In the genomic region with DNA sequence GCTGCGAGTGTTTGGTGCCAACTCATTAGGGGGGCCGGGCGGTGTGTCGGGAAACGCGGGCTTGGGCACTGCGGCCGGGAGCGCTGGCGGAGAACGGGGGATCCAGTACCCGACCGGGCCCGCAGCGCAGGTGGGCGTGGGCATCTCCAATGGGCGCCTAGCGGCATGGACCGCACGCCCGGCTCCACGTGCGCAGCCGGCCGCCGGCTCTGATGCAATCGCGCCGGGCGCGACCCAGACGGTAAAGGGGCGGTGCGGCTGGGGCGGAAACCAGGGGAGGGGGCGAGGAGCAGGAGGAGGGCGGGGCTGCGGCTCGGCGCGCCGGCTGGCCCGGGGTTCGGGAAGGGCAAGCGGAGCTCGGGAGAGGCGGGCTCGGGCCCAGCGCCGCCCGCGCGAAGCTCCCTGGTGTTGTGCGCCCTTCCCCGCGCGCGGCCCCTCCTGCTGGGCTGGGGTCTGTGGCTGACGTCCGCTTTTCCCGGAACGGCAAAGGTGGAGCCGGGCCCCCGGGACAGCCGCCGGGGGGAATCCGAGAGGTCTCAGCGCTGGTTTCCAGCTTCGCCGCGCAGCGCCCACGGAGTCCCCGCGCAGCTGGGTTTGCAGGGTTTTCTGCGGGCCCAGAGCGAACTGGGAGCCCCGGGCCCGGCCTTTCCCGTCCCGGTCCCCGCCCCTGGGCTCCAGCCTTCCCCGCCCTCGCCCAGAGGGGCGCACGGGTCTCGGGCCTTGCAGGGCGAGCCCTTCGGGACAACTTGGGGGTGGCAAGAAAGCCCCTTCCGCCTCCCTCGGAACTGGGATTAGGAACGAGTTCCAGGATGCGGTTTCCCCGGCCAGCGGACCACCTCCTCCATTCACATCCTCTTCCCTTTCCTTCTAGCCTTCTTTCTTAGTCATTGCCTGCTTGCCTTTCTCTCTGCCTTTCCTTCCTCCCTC, we compare ENCODE assay signal across 8 cellular contexts. TPM values are rescaled to one million over a fixed set of nuclear protein-coding genes. Genes with fewer than 3 reads are reported as not detected.
A peak's percentile ranks its signal among the peaks of the same experiment; 100 is the strongest.
DNase-seq lines count a peak whose midpoint lies in the region; ATAC-seq and TF ChIP-seq lines count a peak whose summit lies in the region.

No MANE protein-coding gene starts in this region.

- POLR2A ChIA-PET in OCI-LY7 (lab: Charles Lee) = no interaction called here

- BruUV-seq in OCI-LY7 (replicated peaks; lab: Mats Ljungman, UMichigan) = no TSS peak

- H3K4me1 ChIP-seq in OCI-LY7 (ENCODE audit: insufficient read depth, low read length, poor library complexity, severe bottlenecking) = peaks cover 14% of the 10 kb centered on the region
- H3K4me1 ChIP-seq in muscle layer of colon (ENCODE audit: insufficient read depth, low read length) = peaks cover 9% of the 10 kb centered on the region

- intact Hi-C loops in OCI-LY7 (cut with micrococcal nuclease; ENCODE audit: unreplicated experiment) = loop anchor here (10.0 kb wide), 1 partner anchor 262 kb away; no protein-coding TSS in a partner anchor

- H3K9me3 ChIP-seq in OCI-LY7 (ENCODE audit: low read length) (no peaks in the 10 kb centered on the region), muscle layer of colon (ENCODE audit: low read length) (no peaks in the 10 kb centered on the region)

- TF ChIP-seq CTCF in OCI-LY7 (conservative IDR thresholded peaks at IDR 0.05; ENCODE audit: low read length) = no peak

- peak overlapping the region; percentile 87 for H3K4me2 ChIP-seq in OCI-LY7 (ENCODE audit: low read length)

- CTCF ChIA-PET in OCI-LY7 (lab: Charles Lee; ENCODE audit: unreplicated experiment) = no interaction called here

- H3K4me3 ChIP-seq in OCI-LY7 (ENCODE audit: low read depth, low read length, poor library complexity, severe bottlenecking) = peak overlapping the region; percentile 96
- H3K4me3 ChIP-seq in muscle layer of colon (ENCODE audit: low read depth in 1 of 2, low read length in 2 of 2) = peak overlapping the region; percentile 46 to 89

- peaks cover 10% of the 10 kb centered on the region; the same call in 1 of the 2 replicates for H4K20me1 ChIP-seq in OCI-LY7 (ENCODE audit: insufficient read depth, low read length)

- peaks cover 52% of the 10 kb centered on the region for H3K79me2 ChIP-seq in OCI-LY7 (ENCODE audit: insufficient read depth, low read depth, low read length)

- H2AFZ ChIP-seq in OCI-LY7 (ENCODE audit: low read length) = peak overlapping the region; percentile 0; the same call in 1 of the 2 replicates

- ATAC-seq in GM19463 (IDR thresholded peaks at IDR 0.05; ENCODE audit: unreplicated experiment) = peak; percentile 73

- no peaks in the 10 kb centered on the region for H3K9me2 ChIP-seq in OCI-LY7 (ENCODE audit: insufficient read depth, low read length)

- DNase-seq in COR-L47 (lab: John Stamatoyannopoulos, UW) (peak; percentile 58), HK-2 (ENCODE audit: unreplicated experiment) (peak; percentile 89), OCI-LY7 (ENCODE audit: low spot score) (peak; percentile 90), erythroblast (lab: John Stamatoyannopoulos, UW) (peak; percentile 79 to 84)
- peak; percentile 78 for DNase-seq in activated T-cell treated with anti-CD3 and anti-CD28 coated beads, Interleukin-2, amount 50 U/mL, for 1 hour
- DNase-seq in stimulated activated CD8-positive, alpha-beta memory T cell treated with anti-CD3 and anti-CD28 coated beads, Interleukin-7, amount 100 ng/mL, for 1 hour (ENCODE audit: low read depth in 2 of 2) = peak; percentile 40 to 46

- no peak for TF ChIP-seq POLR2A in erythroblast (IDR thresholded peaks at IDR 0.05; ENCODE audit: low read length)

- peak overlapping the region; percentile 61 for H3K27ac ChIP-seq in OCI-LY7 (ENCODE audit: low read depth, low read length, poor library complexity, severe bottlenecking)
- peak overlapping the region; percentile 92 for H3K27ac ChIP-seq in muscle layer of colon (ENCODE audit: low read depth, low read length)

- peaks cover 33% of the 10 kb centered on the region for H3K36me3 ChIP-seq in OCI-LY7 (ENCODE audit: insufficient read depth, low read length)
- H3K36me3 ChIP-seq in muscle layer of colon (ENCODE audit: insufficient read depth, low read length) = no peaks in the 10 kb centered on the region

- H3K9ac ChIP-seq in muscle layer of colon (ENCODE audit: low read length) = peak overlapping the region; percentile 24

- no peaks in the 10 kb centered on the region for H3K27me3 ChIP-seq in muscle layer of colon (ENCODE audit: control insufficient read depth in 1 of 2, insufficient read depth in 2 of 2, low read length in 2 of 2)

RNA-seq across cellular contexts. Expression of a gene that starts 0.9 kb away (rescaled TPM):
- total RNA-seq in OCI-LY7 (2014; rRNA removed; shearing (Covaris generic)) = 59.6 and 68.4 TPM in 2 replicates
- total RNA-seq in OCI-LY7 (2022) = 129 and 144 TPM in 2 replicates

Comparison
In these comparisons a context has a peak if more than half of its experiments do, and no peak if none do; other contexts are left out.
1. Peak in every context shown above with its lines: DNase-seq, ATAC-seq, H3K4me3 ChIP-seq and H3K27ac ChIP-seq.